In the genomic region with DNA sequence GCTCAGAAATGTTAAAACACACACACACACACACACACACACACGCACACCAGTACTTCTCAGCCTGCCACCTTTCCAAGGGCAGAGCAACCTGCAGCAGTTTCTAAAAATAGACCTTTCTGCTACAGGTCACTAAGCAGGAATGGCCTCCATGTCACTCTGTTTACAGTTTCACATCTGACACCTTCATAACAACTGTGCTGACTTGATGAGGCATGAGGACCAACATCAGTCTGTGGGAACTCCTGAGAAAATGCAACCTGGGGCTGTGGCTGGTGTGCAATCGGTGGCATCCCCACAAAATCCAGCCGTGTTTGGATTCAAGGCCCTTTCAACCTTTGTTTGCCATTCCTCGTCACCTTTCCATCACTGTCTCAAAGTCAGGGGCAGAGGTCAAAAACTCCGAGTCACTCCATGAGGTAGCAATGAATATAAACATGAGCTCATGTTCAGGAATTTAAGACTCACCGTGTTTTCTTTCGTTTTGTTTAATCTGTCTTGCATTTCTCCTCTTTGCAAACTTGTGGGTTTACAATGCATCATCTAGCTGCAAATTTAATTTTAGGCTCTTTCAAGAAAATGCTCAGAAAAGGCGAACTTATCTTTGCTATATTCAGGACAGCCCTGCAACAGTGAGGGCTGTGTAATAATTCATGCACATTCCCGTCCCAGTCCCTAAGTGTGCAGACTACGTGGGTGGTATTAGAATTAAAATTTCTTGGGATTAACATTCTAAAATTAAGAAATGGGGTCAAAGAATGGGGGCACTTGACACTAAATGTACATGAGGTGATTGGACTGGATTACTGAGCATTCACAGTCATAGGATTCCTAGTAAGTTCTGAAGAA, we compare ENCODE assay signal across 12 cellular contexts.
A peak's percentile ranks its signal among the peaks of the same experiment; 100 is the strongest.
DNase-seq lines count a peak whose midpoint lies in the region; ATAC-seq, FAIRE-seq and TF ChIP-seq lines count a peak whose summit lies in the region.
"Had no signal": no experiment of that assay in that cellular context is flagged by ENCODE, and none has a peak within 500 bp of the region (broad histone marks: within the 10 kb centered on the region; RNA-seq: fewer than 3 reads in every experiment).

No MANE protein-coding gene starts in this region.

- DNase-seq in ACHN = peak; percentile 62
- DNase-seq in astrocyte (ENCODE audit: low read depth) = peak; percentile 87
- DNase-seq in right lobe of liver = peak; percentile 61 to 67 (median 66)
- no peak for DNase-seq in tibial artery
- DNase-seq in glutamatergic neuron = no peak
- DNase-seq: CD4-positive, alpha-beta T cell; NCI-H1092; T-helper 2 cell had no signal

- TF ChIP-seq CTCF in astrocyte (IDR thresholded peaks at IDR 0.05; ENCODE audit: insufficient read depth, low read depth, low read length) (no peak), right lobe of liver (IDR thresholded peaks at IDR 0.05) (no peak), tibial artery (IDR thresholded peaks at IDR 0.05) (no peak), glutamatergic neuron (IDR thresholded peaks at IDR 0.05; ENCODE audit: partially characterized antibody, unreplicated experiment) (no peak)

- H3K9me3 ChIP-seq in astrocyte (ENCODE audit: insufficient read depth, low read depth, low read length) = no peaks in the 10 kb centered on the region
- H3K9me3 ChIP-seq in right lobe of liver = no peaks in the 10 kb centered on the region
- H3K9me3 ChIP-seq in tibial artery = no peaks in the 10 kb centered on the region

- in situ Hi-C loops in ACHN (cut with HindIII; ENCODE audit: low pct_ligation_motif_present, low pct_unique_long_range_greater_than_20kb, low sequenced_read_pairs) = no loop called here

- H3K9ac ChIP-seq in astrocyte (ENCODE audit: low read length) = peak overlapping the region; percentile 29

- H3K27ac Mint-ChIP-seq in astrocyte (ENCODE audit: unreplicated experiment) (peak overlapping the region; percentile 85), glutamatergic neuron (ENCODE audit: unreplicated experiment) (no peak overlapping the region)
- H3K27ac Mint-ChIP-seq: CD4-positive, alpha-beta T cell had no signal

- ATAC-seq in right lobe of liver (peak; percentile 74 to 83 (median 80)), GM19023 (IDR thresholded peaks at IDR 0.05; ENCODE audit: unreplicated experiment) (no peak), HG02610 (IDR thresholded peaks at IDR 0.05; ENCODE audit: unreplicated experiment) (no peak)

- H3K4me3 ChIP-seq in astrocyte (ENCODE audit: insufficient read depth, low read depth, low read length) (peak overlapping the region; percentile 7), right lobe of liver (peak overlapping the region in 2 of 3 donors; percentile 14 to 20), tibial artery (peak overlapping the region in 1 of 2 donors; percentile 9)

- FAIRE-seq in astrocyte (lab: Jason Lieb, UNC) = peak; percentile 96

- no peak; the same call in 1 of the 2 replicates for TF ChIP-seq EP300 in Ishikawa (IDR thresholded peaks at IDR 0.05; ENCODE audit: borderline replicate concordance)

- H3K27me3 ChIP-seq in astrocyte (ENCODE audit: insufficient read depth, low read length) (no peaks in the 10 kb centered on the region), right lobe of liver (no peaks in the 10 kb centered on the region), tibial artery (no peaks in the 10 kb centered on the region)

- H3K27me3 Mint-ChIP-seq in astrocyte (ENCODE audit: low read depth, unreplicated experiment) (no peaks in the 10 kb centered on the region), glutamatergic neuron (ENCODE audit: unreplicated experiment) (peaks cover 2% of the 10 kb centered on the region)

- no peaks in the 10 kb centered on the region for H4K20me1 ChIP-seq in astrocyte (ENCODE audit: insufficient read depth, low read length)

- no peaks in the 10 kb centered on the region for H3K36me3 ChIP-seq in astrocyte (ENCODE audit: insufficient read depth, low read length)
- H3K36me3 ChIP-seq in right lobe of liver = no peaks in the 10 kb centered on the region
- H3K36me3 ChIP-seq in tibial artery = no peaks in the 10 kb centered on the region

- intact Hi-C loops in right lobe of liver (cut with DNase I) (no loop called here), tibial artery (cut with DNase I; ENCODE audit: low total_unique reads) (no loop called here)

- H3K4me1 ChIP-seq in astrocyte (ENCODE audit: insufficient read depth, low read length) (peaks cover 27% of the 10 kb centered on the region), right lobe of liver (peaks cover 0 to 28% (median 10%) of the 10 kb centered on the region in 4 donors), tibial artery (peaks cover 0 to 36% (median 23%) of the 10 kb centered on the region in 4 donors)

- H3K4me2 ChIP-seq in astrocyte (ENCODE audit: low read length) = peak overlapping the region; percentile 71

- H3K9me3 Mint-ChIP-seq in astrocyte (ENCODE audit: unreplicated experiment) (peaks cover 1% of the 10 kb centered on the region), glutamatergic neuron (ENCODE audit: unreplicated experiment) (peaks cover 1% of the 10 kb centered on the region)
- H3K9me3 Mint-ChIP-seq: CD4-positive, alpha-beta T cell; neural crest cell had no signal

- no peak for TF ChIP-seq RAD21 in Ishikawa (IDR thresholded peaks at IDR 0.05; ENCODE audit: low read depth)

- H3K27ac ChIP-seq in astrocyte (ENCODE audit: low read depth, low read length) (peak overlapping the region; percentile 67), right lobe of liver (peak overlapping the region; percentile 89 to 97 (median 93)), tibial artery (peak overlapping the region in 1 of 2 donors; percentile 32)

- no peaks in the 10 kb centered on the region for H3K79me2 ChIP-seq in astrocyte (ENCODE audit: insufficient read depth, low read length)

- H2AFZ ChIP-seq in astrocyte (ENCODE audit: low read depth, low read length) = no peak overlapping the region

- no peak overlapping the region for H3K4me3 Mint-ChIP-seq in astrocyte (ENCODE audit: unreplicated experiment)
- H3K4me3 Mint-ChIP-seq in glutamatergic neuron (ENCODE audit: unreplicated experiment) = no peak overlapping the region
- H3K4me3 Mint-ChIP-seq: CD4-positive, alpha-beta T cell; neural crest cell had no signal

- H3K36me3 Mint-ChIP-seq in astrocyte (ENCODE audit: low read depth, unreplicated experiment) = peaks cover 13% of the 10 kb centered on the region
- peaks cover 12% of the 10 kb centered on the region for H3K36me3 Mint-ChIP-seq in glutamatergic neuron (ENCODE audit: unreplicated experiment)

- H3K4me1 Mint-ChIP-seq in astrocyte (ENCODE audit: low read depth, unreplicated experiment) = peaks cover 34% of the 10 kb centered on the region
- H3K4me1 Mint-ChIP-seq in glutamatergic neuron (ENCODE audit: low read depth, unreplicated experiment) = peaks cover 27% of the 10 kb centered on the region

- WGBS in right lobe of liver (ENCODE audit: insufficient coverage, low coverage, low lambda C conversion rate, missing lambda C conversion rate) = 26% methylated on average over 10 of the region's 10 CpGs

- TF ChIP-seq POLR2A in right lobe of liver (IDR thresholded peaks at IDR 0.05) = no peak

TF ChIP-seq in Ishikawa, 13 proteins besides CTCF, POLR2A, EP300 and RAD21:
- TF ChIP-seq CREB1 (IDR thresholded peaks at IDR 0.05; ENCODE audit: low read depth) = no peak
- no peak for TF ChIP-seq TAF1 (IDR thresholded peaks at IDR 0.05; ENCODE audit: low read depth)
- TF ChIP-seq FOXM1 (IDR thresholded peaks at IDR 0.05; ENCODE audit: borderline replicate concordance, low read depth) = no peak
- TF ChIP-seq NFIC (IDR thresholded peaks at IDR 0.05) = no peak
- no peak for TF ChIP-seq ZBTB7A (IDR thresholded peaks at IDR 0.05; ENCODE audit: low read depth)
- TF ChIP-seq, protein P1, sequence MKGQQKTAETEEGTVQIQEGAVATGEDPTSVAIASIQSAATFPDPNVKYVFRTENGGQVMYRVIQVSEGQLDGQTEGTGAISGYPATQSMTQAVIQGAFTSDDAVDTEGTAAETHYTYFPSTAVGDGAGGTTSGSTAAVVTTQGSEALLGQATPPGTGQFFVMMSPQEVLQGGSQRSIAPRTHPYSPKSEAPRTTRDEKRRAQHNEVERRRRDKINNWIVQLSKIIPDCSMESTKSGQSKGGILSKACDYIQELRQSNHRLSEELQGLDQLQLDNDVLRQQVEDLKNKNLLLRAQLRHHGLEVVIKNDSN (IDR thresholded peaks at IDR 0.05) = no peak
- TF ChIP-seq, protein P2, sequence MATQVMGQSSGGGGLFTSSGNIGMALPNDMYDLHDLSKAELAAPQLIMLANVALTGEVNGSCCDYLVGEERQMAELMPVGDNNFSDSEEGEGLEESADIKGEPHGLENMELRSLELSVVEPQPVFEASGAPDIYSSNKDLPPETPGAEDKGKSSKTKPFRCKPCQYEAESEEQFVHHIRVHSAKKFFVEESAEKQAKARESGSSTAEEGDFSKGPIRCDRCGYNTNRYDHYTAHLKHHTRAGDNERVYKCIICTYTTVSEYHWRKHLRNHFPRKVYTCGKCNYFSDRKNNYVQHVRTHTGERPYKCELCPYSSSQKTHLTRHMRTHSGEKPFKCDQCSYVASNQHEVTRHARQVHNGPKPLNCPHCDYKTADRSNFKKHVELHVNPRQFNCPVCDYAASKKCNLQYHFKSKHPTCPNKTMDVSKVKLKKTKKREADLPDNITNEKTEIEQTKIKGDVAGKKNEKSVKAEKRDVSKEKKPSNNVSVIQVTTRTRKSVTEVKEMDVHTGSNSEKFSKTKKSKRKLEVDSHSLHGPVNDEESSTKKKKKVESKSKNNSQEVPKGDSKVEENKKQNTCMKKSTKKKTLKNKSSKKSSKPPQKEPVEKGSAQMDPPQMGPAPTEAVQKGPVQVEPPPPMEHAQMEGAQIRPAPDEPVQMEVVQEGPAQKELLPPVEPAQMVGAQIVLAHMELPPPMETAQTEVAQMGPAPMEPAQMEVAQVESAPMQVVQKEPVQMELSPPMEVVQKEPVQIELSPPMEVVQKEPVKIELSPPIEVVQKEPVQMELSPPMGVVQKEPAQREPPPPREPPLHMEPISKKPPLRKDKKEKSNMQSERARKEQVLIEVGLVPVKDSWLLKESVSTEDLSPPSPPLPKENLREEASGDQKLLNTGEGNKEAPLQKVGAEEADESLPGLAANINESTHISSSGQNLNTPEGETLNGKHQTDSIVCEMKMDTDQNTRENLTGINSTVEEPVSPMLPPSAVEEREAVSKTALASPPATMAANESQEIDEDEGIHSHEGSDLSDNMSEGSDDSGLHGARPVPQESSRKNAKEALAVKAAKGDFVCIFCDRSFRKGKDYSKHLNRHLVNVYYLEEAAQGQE (IDR thresholded peaks at IDR 0.05; ENCODE audit: low read depth) = no peak
- no peak for TF ChIP-seq CEBPB (IDR thresholded peaks at IDR 0.05)
- TF ChIP-seq TEAD4 (IDR thresholded peaks at IDR 0.05) = 0 out of 2 replicates have a peak, but pooled peaks have one; percentile 3
- TF ChIP-seq, protein P3, sequence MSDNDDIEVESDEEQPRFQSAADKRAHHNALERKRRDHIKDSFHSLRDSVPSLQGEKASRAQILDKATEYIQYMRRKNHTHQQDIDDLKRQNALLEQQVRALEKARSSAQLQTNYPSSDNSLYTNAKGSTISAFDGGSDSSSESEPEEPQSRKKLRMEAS (IDR thresholded peaks at IDR 0.05) = peak; percentile 17; the same call in 1 of the 2 replicates
- no peak for TF ChIP-seq EGR1 (IDR thresholded peaks at IDR 0.05)
- TF ChIP-seq TCF12 (IDR thresholded peaks at IDR 0.05; ENCODE audit: low read depth) = peak; percentile 18; the same call in 1 of the 2 replicates
- no peak for TF ChIP-seq YY1 (IDR thresholded peaks at IDR 0.05; ENCODE audit: low read depth)
TF ChIP-seq in Ishikawa: peak in this region for 3.

Comparison
In these comparisons a context has a peak if more than half of its experiments do, and no peak if none do; other contexts are left out.
1. DNase-seq: peak in ACHN (single experiment), astrocyte (single experiment) and right lobe of liver (3 of 3); none in tibial artery (0 of 2) and glutamatergic neuron (single experiment).
2. ATAC-seq: peak in right lobe of liver (4 of 4); none in GM19023 (single experiment) and HG02610 (single experiment).